ENCODE assay signal across 8 cellular contexts in the genomic region with DNA sequence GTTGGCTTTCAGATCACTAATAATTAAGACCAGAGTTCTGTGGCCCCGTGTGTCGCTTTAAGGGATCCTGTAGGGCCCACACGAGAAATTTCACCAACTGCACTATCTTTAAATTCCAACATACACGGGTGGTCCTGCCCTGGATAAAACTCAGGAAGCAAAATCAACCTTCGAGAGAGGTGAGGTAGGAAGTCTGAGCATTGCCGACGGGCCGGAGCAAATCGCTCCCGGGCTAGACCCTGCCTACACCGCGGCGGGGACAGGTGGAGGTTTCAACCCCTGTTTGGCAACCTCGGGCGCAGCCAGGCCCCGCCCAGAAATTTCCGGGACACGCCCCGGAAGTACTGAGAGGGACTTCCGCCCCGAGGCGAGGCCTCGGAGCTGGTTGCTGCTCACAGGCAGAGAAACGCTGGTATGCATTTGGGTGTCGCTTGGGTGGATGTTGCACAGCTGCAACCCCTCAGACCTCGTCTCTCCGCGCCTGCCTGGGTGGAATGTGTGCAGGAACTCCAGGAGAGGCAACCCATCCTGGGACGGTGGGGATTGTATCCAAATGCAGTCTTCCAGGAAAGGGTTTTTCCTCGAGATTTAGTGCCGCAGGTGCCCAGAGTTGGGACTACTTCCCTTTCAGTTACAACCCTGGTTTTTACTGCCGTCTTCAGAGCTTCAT. TPM values are rescaled to one million over a fixed set of nuclear protein-coding genes. Genes with fewer than 3 reads are reported as not detected.
A peak's percentile ranks its signal among the peaks of the same experiment; 100 is the strongest.
DNase-seq lines count a peak whose midpoint lies in the region; ATAC-seq, FAIRE-seq and TF ChIP-seq lines count a peak whose summit lies in the region.

No MANE protein-coding gene starts in this region.

- no peak for TF ChIP-seq CTCF in gastroesophageal sphincter (IDR thresholded peaks at IDR 0.05)

- no peaks in the 10 kb centered on the region for H3K27me3 ChIP-seq in gastroesophageal sphincter

- peak overlapping the region; percentile 42 to 52 for H3K4me3 ChIP-seq in gastroesophageal sphincter

- peak; percentile 67 for FAIRE-seq in GM19239 (lab: Jason Lieb, UNC)

- H3K36me3 ChIP-seq in gastroesophageal sphincter: peaks cover 0 to 27% of the 10 kb centered on the region in 2 donors

- TF ChIP-seq EP300 in gastroesophageal sphincter (IDR thresholded peaks at IDR 0.05): no peak

- ATAC-seq in HG03521 (IDR thresholded peaks at IDR 0.05; ENCODE audit: unreplicated experiment) (peak; percentile 96), gastroesophageal sphincter (peak; percentile 79)

- peak; percentile 81 for DNase-seq in AG08396 (ENCODE audit: low spot score)
- peak; percentile 71 for DNase-seq in GM19239 (ENCODE audit: insufficient read length, low spot score)
- DNase-seq in RPMI8226: peak; percentile 87
- peak; percentile 51 for DNase-seq in activated gamma-delta T cell (lab: John Stamatoyannopoulos, UW)
- peak; percentile 30 for DNase-seq in occipital lobe (lab: John Stamatoyannopoulos, UW)
- peak; percentile 58 for DNase-seq in superior temporal gyrus (ENCODE audit: extremely low spot score)

- 8 to 25% methylated on average over 1 to 8 of the region's 32 CpGs for whole genome bisulfite sequencing in gastroesophageal sphincter (ENCODE audit: low coverage in 1 of 2), 2 donors

- no peak for TF ChIP-seq POLR2A in gastroesophageal sphincter (IDR thresholded peaks at IDR 0.05)

- no peaks in the 10 kb centered on the region for H3K9me3 ChIP-seq in gastroesophageal sphincter

- peak overlapping the region in 1 of 4 donors; percentile 45 for H3K27ac ChIP-seq in gastroesophageal sphincter

- peaks cover 0 to 10% (median 3%) of the 10 kb centered on the region in 3 donors for H3K4me1 ChIP-seq in gastroesophageal sphincter

RNA-seq across cellular contexts. Expression of a gene that starts 19.9 kb away (rescaled TPM):
- total RNA-seq in gastroesophageal sphincter (10 to 100 TPM; 22.0 to 32.7 (median 29.6) TPM), occipital lobe (28.2 TPM)

RNA-seq across cellular contexts. Expression of a gene that starts 37.1 kb away (rescaled TPM):
- total RNA-seq in gastroesophageal sphincter (1 to 10 TPM; 4.4 to 7.1 (median 5.0) TPM), occipital lobe (14.7 TPM)

Comparison
In these comparisons a context has a peak if more than half of its experiments do, and no peak if none do; other contexts are left out.
1. DNase-seq: peak in every context shown above with its lines; median percentile 87 in RPMI8226; 81 in AG08396; 71 in GM19239; 58 in superior temporal gyrus; 51 in activated gamma-delta T cell; 30 in occipital lobe.